Comparison of ENCODE assay signal across 14 cellular contexts in the genomic region with DNA sequence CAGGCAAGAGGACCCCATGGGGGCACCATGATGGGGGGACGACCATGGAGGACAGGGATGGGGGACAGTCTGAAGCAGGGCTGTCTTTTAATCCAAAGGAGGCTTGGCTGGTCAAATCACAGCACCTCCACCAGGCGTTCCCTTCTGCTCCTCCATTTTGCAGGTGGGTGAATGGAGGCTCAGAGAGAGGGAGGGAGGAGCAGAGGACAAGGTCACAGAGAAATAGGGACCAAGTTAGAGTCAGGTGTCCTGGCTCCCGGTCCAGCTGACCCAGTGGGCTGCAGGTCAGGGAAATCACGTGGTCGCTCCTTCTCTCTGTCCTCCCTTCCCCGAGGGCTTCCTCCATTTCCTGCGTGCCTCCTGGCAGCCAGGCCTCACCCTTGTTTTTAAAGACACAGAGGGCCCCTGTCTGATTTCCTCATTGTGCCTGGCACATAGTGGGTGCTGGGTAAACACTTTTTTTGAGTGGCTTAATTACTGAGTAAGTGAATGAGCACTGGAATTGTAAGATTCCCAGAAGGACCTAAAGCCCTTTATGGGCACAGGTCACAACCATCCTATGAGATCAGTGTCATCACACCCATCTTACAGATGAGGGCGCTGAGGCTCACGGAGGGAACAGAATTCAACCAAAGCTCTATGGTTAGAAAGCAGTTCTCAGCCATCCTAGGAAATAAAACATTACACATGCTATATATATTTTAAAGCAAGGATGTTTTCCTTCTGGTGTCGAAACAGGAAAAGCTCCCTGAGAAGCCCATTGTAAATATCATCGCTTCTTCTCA.
A peak's percentile ranks its signal among the peaks of the same experiment; 100 is the strongest.
DNase-seq lines count a peak whose midpoint lies in the region; ATAC-seq and TF ChIP-seq lines count a peak whose summit lies in the region.
"Had no signal": no experiment of that assay in that cellular context is flagged by ENCODE, and none has a peak within 500 bp of the region (broad histone marks: within the 10 kb centered on the region; RNA-seq: fewer than 3 reads in every experiment).

No MANE protein-coding gene starts in this region.

- peaks cover 65% of the 10 kb centered on the region for H3K27me3 Mint-ChIP-seq in nephron (ENCODE audit: low read depth)

- WGBS in gastroesophageal sphincter (ENCODE audit: low coverage in 1 of 2), 2 donors = 61 to 62% methylated on average over 8 to 11 of the region's 11 CpGs

- H3K9me3 ChIP-seq in ES-I3 (ENCODE audit: control insufficient read depth, insufficient read depth, low read length) = no peaks in the 10 kb centered on the region
- no peaks in the 10 kb centered on the region for H3K9me3 ChIP-seq in gastroesophageal sphincter

- no peak overlapping the region for H3K27ac ChIP-seq in gastroesophageal sphincter
- H3K27ac ChIP-seq: skin epidermis had no signal

- TF ChIP-seq CTCF in choroid plexus epithelial cell (conservative IDR thresholded peaks at IDR 0.05; ENCODE audit: low read depth, low read length) = peak; percentile 42
- TF ChIP-seq CTCF in nephron (IDR thresholded peaks at IDR 0.05; ENCODE audit: unreplicated experiment in 3 of 3) = no peak
- TF ChIP-seq CTCF in gastroesophageal sphincter (IDR thresholded peaks at IDR 0.05) = no peak

- no peak for TF ChIP-seq POLR2A in gastroesophageal sphincter (IDR thresholded peaks at IDR 0.05)

- H3K4me1 ChIP-seq in ES-I3 (ENCODE audit: insufficient read depth, low read length) (peaks cover 20% of the 10 kb centered on the region), gastroesophageal sphincter (peaks cover 0 to 14% (median 0%) of the 10 kb centered on the region in 3 donors)

- ATAC-seq in gastroesophageal sphincter (no peak), HG03378 (IDR thresholded peaks at IDR 0.05; ENCODE audit: unreplicated experiment) (no peak), HG03469 (IDR thresholded peaks at IDR 0.05; ENCODE audit: unreplicated experiment) (no peak)
- ATAC-seq: stimulated activated effector memory CD8-positive, alpha-beta T cell treated with anti-CD3 and anti-CD28 coated beads, Interleukin-12 subunit alpha, Interleukin-12 subunit beta, amount 100 ng/mL, for 72 hours had no signal

- TF ChIP-seq EP300 in gastroesophageal sphincter (IDR thresholded peaks at IDR 0.05) = no peak

- no peaks in the 10 kb centered on the region for H3K36me3 ChIP-seq in ES-I3 (ENCODE audit: insufficient read depth, low read length)
- no peaks in the 10 kb centered on the region for H3K36me3 ChIP-seq in gastroesophageal sphincter

- H3K27ac Mint-ChIP-seq in nephron = no peak overlapping the region
- H3K27ac Mint-ChIP-seq: stimulated activated effector memory CD8-positive, alpha-beta T cell treated with anti-CD3 and anti-CD28 coated beads, Interleukin-12 subunit alpha, Interleukin-12 subunit beta, amount 100 ng/mL, for 72 hours; T-helper 2 cell treated with Interferon-gamma antibody and Interleukin-4, amounts not matched to agents 5 μg/mL and 100 μg/mL, for 36 hours had no signal

- peaks cover 24% of the 10 kb centered on the region for H3K4me1 Mint-ChIP-seq in nephron
- H3K4me1 Mint-ChIP-seq: stimulated activated effector memory CD8-positive, alpha-beta T cell treated with anti-CD3 and anti-CD28 coated beads, Interleukin-12 subunit alpha, Interleukin-12 subunit beta, amount 100 ng/mL, for 72 hours had no signal

- DNase-seq in NAMALWA (ENCODE audit: low spot score) = peak; percentile 19
- DNase-seq in choroid plexus epithelial cell (ENCODE audit: low read depth) = peak; percentile 46
- DNase-seq in AG08396 (ENCODE audit: low spot score) = no peak
- DNase-seq: effector CD8-positive, alpha-beta T cell; NCI-H1417 treated with DMSO at 0.1 percent for 48 hours had no signal

- H3K36me3 Mint-ChIP-seq in nephron (ENCODE audit: low read depth) = no peaks in the 10 kb centered on the region
- H3K36me3 Mint-ChIP-seq: stimulated activated effector memory CD8-positive, alpha-beta T cell treated with anti-CD3 and anti-CD28 coated beads, Interleukin-12 subunit alpha, Interleukin-12 subunit beta, amount 100 ng/mL, for 72 hours had no signal

- H3K9ac ChIP-seq in ES-I3 (ENCODE audit: low read depth, low read length) = peak overlapping the region; percentile 26; the same call in 1 of the 2 replicates

- no peaks in the 10 kb centered on the region for H3K9me3 Mint-ChIP-seq in nephron
- H3K9me3 Mint-ChIP-seq: stimulated activated effector memory CD8-positive, alpha-beta T cell treated with anti-CD3 and anti-CD28 coated beads, Interleukin-12 subunit alpha, Interleukin-12 subunit beta, amount 100 ng/mL, for 72 hours; T-helper 2 cell treated with Interferon-gamma antibody and Interleukin-4, amounts not matched to agents 5 μg/mL and 100 μg/mL, for 36 hours had no signal

- peaks cover 64% of the 10 kb centered on the region for H3K27me3 ChIP-seq in gastroesophageal sphincter

- H3K4me3 ChIP-seq in choroid plexus epithelial cell (ENCODE audit: low read depth, low read length) = peak overlapping the region; percentile 41
- H3K4me3 ChIP-seq in gastroesophageal sphincter = no peak overlapping the region
- H3K4me3 ChIP-seq: lung, skin epidermis had no signal

- peak overlapping the region in 2 of 3 experiments; percentile 37 to 45 for H3K4me3 Mint-ChIP-seq in nephron
- H3K4me3 Mint-ChIP-seq: stimulated activated effector memory CD8-positive, alpha-beta T cell treated with anti-CD3 and anti-CD28 coated beads, Interleukin-12 subunit alpha, Interleukin-12 subunit beta, amount 100 ng/mL, for 72 hours; T-helper 2 cell treated with Interferon-gamma antibody and Interleukin-4, amounts not matched to agents 5 μg/mL and 100 μg/mL, for 36 hours had no signal
